ENCODE assay signal across 18 cellular contexts in genomic region chr3:52614689-52615088, GRCh38.
DNase-seq lines count a peak whose midpoint lies in the region; ATAC-seq, FAIRE-seq and TF ChIP-seq lines count a peak whose summit lies in the region.
"Had no signal": no experiment of that assay in that cellular context is flagged by ENCODE, and none has a peak within 500 bp of the region (broad histone marks: within the 10 kb centered on the region; RNA-seq: fewer than 3 reads in every experiment).

No MANE protein-coding gene starts in this region.

- RAD21 ChIA-PET in HCT116 (lab: Charles Lee; ENCODE audit: low non-redundant PET in 1 of 2, low total read pairs in 2 of 2, uncharacterized antibody in 2 of 2, unreplicated experiment in 2 of 2) = no interaction called here

- peak; percentile 20; the same call in 1 of the 2 replicates for ATAC-seq in HCT116
- ATAC-seq: GM23338 had no signal

- no peaks in the 10 kb centered on the region for H3K79me2 ChIP-seq in HCT116 (ENCODE audit: insufficient read depth, low read length)
- peaks cover 6% of the 10 kb centered on the region for H3K79me2 ChIP-seq in astrocyte (ENCODE audit: insufficient read depth, low read length)

- no peaks in the 10 kb centered on the region for H3K4me1 Mint-ChIP-seq in astrocyte (ENCODE audit: low read depth, unreplicated experiment)
- no peaks in the 10 kb centered on the region for H3K4me1 Mint-ChIP-seq in type B pancreatic cell (ENCODE audit: unreplicated experiment)
- H3K4me1 Mint-ChIP-seq: GM23338 had no signal

- TF ChIP-seq POLR2A in HCT116 (IDR thresholded peaks at IDR 0.05; ENCODE audit: borderline replicate concordance, extremely low read depth, insufficient read depth, insufficient read length) = no peak

- H3K4me3 Mint-ChIP-seq in astrocyte (ENCODE audit: unreplicated experiment) = no peak overlapping the region
- no peak overlapping the region for H3K4me3 Mint-ChIP-seq in type B pancreatic cell
- H3K4me3 Mint-ChIP-seq: CD4-positive, alpha-beta T cell; GM23338 had no signal

- H3K4me3 ChIP-seq in HCT116 (replicated peaks in 1 of 2; ENCODE audit: low read depth in 1 of 2, low read length in 2 of 2) (no peak overlapping the region), astrocyte (ENCODE audit: insufficient read depth, low read depth, low read length) (no peak overlapping the region), kidney (ENCODE audit: low read length in 2 of 2) (no peak overlapping the region)
- H3K4me3 ChIP-seq: GM23338 had no signal

- TF ChIP-seq CTCF in HCT116 (IDR thresholded peaks at IDR 0.05 in 2 of 3, conservative IDR thresholded peaks at IDR 0.05 in 1 of 3; ENCODE audit: borderline replicate concordance in 1 of 3, insufficient read depth in 1 of 3, low read depth in 2 of 3, low read length in 2 of 3) (no peak), astrocyte (IDR thresholded peaks at IDR 0.05; ENCODE audit: insufficient read depth, low read depth, low read length) (no peak), type B pancreatic cell (conservative IDR thresholded peaks at IDR 0.05) (no peak), kidney (IDR thresholded peaks at IDR 0.05; ENCODE audit: borderline replicate concordance, extremely low read depth, insufficient read depth) (no peak)

- intact Hi-C loops in HCT116 (cut with micrococcal nuclease) = no loop called here
- intact Hi-C loops in posterior cingulate gyrus (cut with DNase I) = no loop called here
- intact Hi-C loops in kidney (cut with DNase I) = no loop called here

- peaks cover 20% of the 10 kb centered on the region for H3K36me3 Mint-ChIP-seq in astrocyte (ENCODE audit: low read depth, unreplicated experiment)
- H3K36me3 Mint-ChIP-seq in type B pancreatic cell = peaks cover 37% of the 10 kb centered on the region

- no TSS peak for BruUV-seq in HCT116 (replicated peaks; lab: Mats Ljungman, UMichigan)

- H3K4me2 ChIP-seq in HCT116 (ENCODE audit: low read length) (peak overlapping the region; percentile 13; the same call in 1 of the 2 replicates), astrocyte (ENCODE audit: low read length) (no peak overlapping the region)
- H3K4me2 ChIP-seq: GM23338, SK-N-SH had no signal

- no peaks in the 10 kb centered on the region for H3K9me2 ChIP-seq in HCT116 (ENCODE audit: insufficient read depth)
- H3K9me2 ChIP-seq: SK-N-SH had no signal

- H2AFZ ChIP-seq in HCT116 (ENCODE audit: low read depth, low read length, poor library complexity, severe bottlenecking) = no peak overlapping the region
- H2AFZ ChIP-seq in astrocyte (ENCODE audit: low read depth, low read length) = no peak overlapping the region
- H2AFZ ChIP-seq: GM23338 had no signal

- H3K27me3 ChIP-seq in HCT116 (ENCODE audit: insufficient read depth, low read length) (no peaks in the 10 kb centered on the region), astrocyte (ENCODE audit: insufficient read depth, low read length) (no peaks in the 10 kb centered on the region)
- H3K27me3 ChIP-seq: BE2C had no signal

- H3K4me1 ChIP-seq in HCT116 (ENCODE audit: control insufficient read depth in 1 of 2, insufficient read depth in 2 of 2, low read length in 2 of 2) = peaks cover 0 to 8% of the 10 kb centered on the region in 2 experiments; a peak in 2 of 4 replicates
- no peaks in the 10 kb centered on the region for H3K4me1 ChIP-seq in astrocyte (ENCODE audit: insufficient read depth, low read length)
- H3K4me1 ChIP-seq in kidney (ENCODE audit: control insufficient read depth in 1 of 2, insufficient read depth in 1 of 2, low read depth in 1 of 2, low read length in 2 of 2) = no peaks in the 10 kb centered on the region
- H3K4me1 ChIP-seq: BE2C had no signal

- H3K27ac Mint-ChIP-seq in astrocyte (ENCODE audit: unreplicated experiment) = no peak overlapping the region
- H3K27ac Mint-ChIP-seq in type B pancreatic cell = no peak overlapping the region
- H3K27ac Mint-ChIP-seq: CD4-positive, alpha-beta T cell; GM23338 had no signal

- H4K20me1 ChIP-seq in HCT116 (ENCODE audit: insufficient read depth) (no peaks in the 10 kb centered on the region), astrocyte (ENCODE audit: insufficient read depth, low read length) (no peaks in the 10 kb centered on the region)

- TF ChIP-seq RAD21 in HCT116 (IDR thresholded peaks at IDR 0.05; ENCODE audit: low read depth) = no peak

- no peak overlapping the region for H3K9ac ChIP-seq in HCT116 (ENCODE audit: low read length)
- H3K9ac ChIP-seq in astrocyte (ENCODE audit: low read length) = no peak overlapping the region
- no peak overlapping the region for H3K9ac ChIP-seq in kidney (ENCODE audit: low read length in 2 of 2)
- H3K9ac ChIP-seq: SK-N-SH had no signal

- H3K36me3 ChIP-seq in HCT116 (ENCODE audit: control insufficient read depth in 1 of 2, insufficient read depth in 2 of 2, low read length in 2 of 2) (peaks cover 0 to 14% of the 10 kb centered on the region in 2 experiments; a peak in 3 of 4 replicates), astrocyte (ENCODE audit: insufficient read depth, low read length) (peaks cover 33% of the 10 kb centered on the region), kidney (ENCODE audit: control insufficient read depth in 1 of 2, insufficient read depth in 2 of 2, low read length in 2 of 2) (peaks cover 5 to 20% of the 10 kb centered on the region in 2 donors)

- H3K27ac ChIP-seq in HCT116 (ENCODE audit: low read depth, low read length) (no peak overlapping the region), astrocyte (ENCODE audit: low read depth, low read length) (no peak overlapping the region), kidney (ENCODE audit: low read depth in 2 of 2, low read length in 2 of 2) (no peak overlapping the region)

- DNase-seq in HCT116 (ENCODE audit: low read depth, low spot score) = no peak
- DNase-seq in astrocyte (ENCODE audit: low read depth) = peak; percentile 19
- DNase-seq in fibroblast of peridontal ligament (ENCODE audit: extremely low read depth) = peak; percentile 13
- peak; percentile 32 for DNase-seq in renal cortical epithelial cell (ENCODE audit: low read depth)
- no peak for DNase-seq in type B pancreatic cell (ENCODE audit: extremely low spot score, unreplicated experiment)
- DNase-seq in posterior cingulate gyrus = no peak
- no peak for DNase-seq in activated CD4-positive, alpha-beta T cell treated with anti-CD3 and anti-CD28 coated beads, Interleukin-2, amount 50 U/mL, for 1 hour
- DNase-seq in kidney = no peak
- DNase-seq: BE2C; CD4-positive, alpha-beta T cell; NCI-H1105 treated with DMSO at 0.1 percent for 48 hours; NCI-H1694 treated with DMSO at 0.1 percent for 48 hours; NCI-H2107; NCI-H526 treated with DMSO at 0.1 percent for 48 hours; SHP77; SK-N-SH had no signal

- POLR2A ChIA-PET in HCT116 (lab: Charles Lee) = no interaction called here

- peaks cover 3% of the 10 kb centered on the region for H3K9me3 Mint-ChIP-seq in astrocyte (ENCODE audit: unreplicated experiment)
- no peaks in the 10 kb centered on the region for H3K9me3 Mint-ChIP-seq in type B pancreatic cell
- H3K9me3 Mint-ChIP-seq: CD4-positive, alpha-beta T cell; GM23338 had no signal

- no peak for FAIRE-seq in astrocyte (lab: Jason Lieb, UNC)
- FAIRE-seq in kidney (lab: Jason Lieb, UNC) = no peak
- FAIRE-seq: RCC 7860 had no signal

- H3K9me3 ChIP-seq in HCT116 (ENCODE audit: control insufficient read depth in 1 of 2, insufficient read depth in 1 of 2, low read depth in 1 of 2, low read length in 2 of 2) (no peaks in the 10 kb centered on the region), astrocyte (ENCODE audit: insufficient read depth, low read depth, low read length) (no peaks in the 10 kb centered on the region), kidney (ENCODE audit: control insufficient read depth in 1 of 2, low read length in 2 of 2) (no peaks in the 10 kb centered on the region)
- H3K9me3 ChIP-seq: BE2C, SK-N-SH had no signal

- H3K27me3 Mint-ChIP-seq in astrocyte (ENCODE audit: low read depth, unreplicated experiment) (no peaks in the 10 kb centered on the region), type B pancreatic cell (no peaks in the 10 kb centered on the region)
- H3K27me3 Mint-ChIP-seq: CD4-positive, alpha-beta T cell had no signal

- CTCF ChIA-PET in HCT116 (lab: Charles Lee) = no interaction called here

TF ChIP-seq in HCT116, 20 proteins besides CTCF, POLR2A, EP300 and RAD21 (continues in another document):
- no peak for TF ChIP-seq YY1 (IDR thresholded peaks at IDR 0.05; ENCODE audit: extremely low read depth, insufficient replicate concordance, low read depth, low read length)
- no peak for TF ChIP-seq SIN3A (IDR thresholded peaks at IDR 0.05; ENCODE audit: low read depth)
- TF ChIP-seq CEBPB (IDR thresholded peaks at IDR 0.05; ENCODE audit: low read depth) = no peak
- no peak for TF ChIP-seq SP1 (IDR thresholded peaks at IDR 0.05; ENCODE audit: low read depth)
- TF ChIP-seq EZH2 (IDR thresholded peaks at IDR 0.05) = no peak
- no peak for TF ChIP-seq ELF1 (IDR thresholded peaks at IDR 0.05; ENCODE audit: borderline replicate concordance, low read depth)
- no peak for TF ChIP-seq JUND (IDR thresholded peaks at IDR 0.05)
- TF ChIP-seq POLR2AphosphoS5 (IDR thresholded peaks at IDR 0.05; ENCODE audit: low read depth, low read length) = no peak
- no peak for TF ChIP-seq ZBTB33 (IDR thresholded peaks at IDR 0.05; ENCODE audit: extremely low read depth, insufficient replicate concordance, low read length)
- TF ChIP-seq FOSL1 (IDR thresholded peaks at IDR 0.05; ENCODE audit: low read depth) = no peak

Comparison
In these comparisons a context has a peak if more than half of its experiments do, and no peak if none do; other contexts are left out.
1. DNase-seq: peak in astrocyte (single experiment), fibroblast of peridontal ligament (single experiment) and renal cortical epithelial cell (single experiment); none in HCT116 (single experiment), type B pancreatic cell (single experiment), posterior cingulate gyrus (0 of 10), activated CD4-positive, alpha-beta T cell treated with anti-CD3 and anti-CD28 coated beads, Interleukin-2, amount 50 U/mL, for 1 hour (single experiment) and kidney (single experiment).